ENCODE assay signal across 8 cellular contexts in genomic region chr9:132409828-132410528, GRCh38. TPM values are rescaled to one million over a fixed set of nuclear protein-coding genes. Genes with fewer than 3 reads are reported as not detected.
A peak's percentile ranks its signal among the peaks of the same experiment; 100 is the strongest.
DNase-seq lines count a peak whose midpoint lies in the region; ATAC-seq and TF ChIP-seq lines count a peak whose summit lies in the region.

Gene CFAP77, plus strand, starts transcription at chr9:132410211. Its CDS starts 61 bp downstream, at chr9:132410272.

- H3K36me3 ChIP-seq in SK-N-MC (ENCODE audit: insufficient read depth, low read length) (no peaks in the 10 kb centered on the region), skeletal muscle tissue (ENCODE audit: control insufficient read depth in 3 of 3, insufficient read depth in 3 of 3, low read length in 3 of 3) (no peaks in the 10 kb centered on the region)

- H3K9ac ChIP-seq in SK-N-MC (ENCODE audit: insufficient read length) (peak within 1 kb of the TSS; percentile 84), skeletal muscle tissue (ENCODE audit: low read depth in 1 of 3, low read length in 3 of 3) (peak within 1 kb of the TSS in 1 of 3 donors; percentile 25)

- H3K27me3 Mint-ChIP-seq in brain: peaks cover 69% of the 10 kb centered on the region

- peaks cover 0 to 2% (median 0%) of the 10 kb centered on the region in 5 experiments for H3K9me3 Mint-ChIP-seq in brain

- H3K9me3 ChIP-seq in SK-N-MC (ENCODE audit: low read depth, low read length) (no peaks in the 10 kb centered on the region), iPS-18c (ENCODE audit: control insufficient read depth, insufficient read depth, low read length) (no peaks in the 10 kb centered on the region), skeletal muscle tissue (ENCODE audit: control insufficient read depth in 3 of 3, low read length in 3 of 3) (no peaks in the 10 kb centered on the region)

- peaks cover 21 to 33% (median 23%) of the 10 kb centered on the region in 3 donors for H3K4me1 ChIP-seq in skeletal muscle tissue (ENCODE audit: control insufficient read depth in 3 of 3, insufficient read depth in 3 of 3, low read length in 3 of 3)

- ATAC-seq in GM18517 (IDR thresholded peaks at IDR 0.05; ENCODE audit: unreplicated experiment): no peak

- peaks cover 50 to 57% (median 52%) of the 10 kb centered on the region in 3 donors for H3K27me3 ChIP-seq in skeletal muscle tissue (ENCODE audit: control insufficient read depth in 3 of 3, insufficient read depth in 3 of 3, low read length in 3 of 3)

- H3K27ac Mint-ChIP-seq in brain: peak within 1 kb of the TSS in 1 of 5 experiments; percentile 55

- H3K4me1 Mint-ChIP-seq in brain: peaks cover 56% of the 10 kb centered on the region

- peak; percentile 43 for DNase-seq in AG10803 (ENCODE audit: low read depth)
- DNase-seq in HEK293T (ENCODE audit: extremely low spot score): peak; percentile 74
- DNase-seq in SK-N-MC (ENCODE audit: low read depth, low spot score): no peak
- DNase-seq in SKM-1 treated with dmso at 0.1 percent for 144 hours (lab: John Stamatoyannopoulos, UW; ENCODE audit: unreplicated experiment): no peak

- H3K27ac ChIP-seq in SK-N-MC: no peak within 1 kb of the TSS
- H3K27ac ChIP-seq in skeletal muscle tissue (ENCODE audit: low read depth, low read length): no peak within 1 kb of the TSS

- CTCF ChIA-PET in HEK293T (lab: Yijun Ruan, JAX): no interaction called here

- POLR2A ChIA-PET in HEK293T (lab: Yijun Ruan, JAX): no interaction called here

- H3K36me3 Mint-ChIP-seq in brain: no peaks in the 10 kb centered on the region

- peak within 1 kb of the TSS; percentile 48 for H3K4me3 ChIP-seq in AG10803 (ENCODE audit: low read length)
- H3K4me3 ChIP-seq in SK-N-MC: peak within 1 kb of the TSS; percentile 78
- peak within 1 kb of the TSS; percentile 68 for H3K4me3 ChIP-seq in iPS-18c (ENCODE audit: insufficient read depth, low read depth, low read length)
- H3K4me3 ChIP-seq in skeletal muscle tissue (ENCODE audit: low read length in 3 of 3): peak within 1 kb of the TSS in 2 of 3 donors; percentile 56 to 63

- TF ChIP-seq CTCF in AG10803 (conservative IDR thresholded peaks at IDR 0.05; ENCODE audit: low read length): no peak
- TF ChIP-seq CTCF in brain (conservative IDR thresholded peaks at IDR 0.05): no peak

- H3K4me3 Mint-ChIP-seq in brain: peak within 1 kb of the TSS; percentile 65 to 85 (median 78)

TF ChIP-seq in HEK293T, 16 proteins besides CTCF, POLR2A, EP300 and RAD21:
- TF ChIP-seq BHLHE40 (IDR thresholded peaks at IDR 0.05; ENCODE audit: borderline replicate concordance): peak; percentile 88
- no peak for TF ChIP-seq ZNF384 (IDR thresholded peaks at IDR 0.05)

RNA-seq across cellular contexts. Expression of gene CFAP77, which starts in this region (rescaled TPM):
- polyA plus RNA-seq in brain (ENCODE audit: insufficient read depth, low read depth, low replicate concordance): 15.2 TPM
- total RNA-seq in skeletal muscle tissue: not detected

Comparison
In these comparisons a context has a peak if more than half of its experiments do, and no peak if none do; other contexts are left out.
1. DNase-seq: peak in AG10803 (single experiment) and HEK293T (single experiment); none in SK-N-MC (single experiment) and SKM-1 treated with dmso at 0.1 percent for 144 hours (single experiment).
2. Peak in every context shown above with its lines, with median percentiles within 50 percentile points of each other: H3K4me3 ChIP-seq.